8 cellular contexts compared by ENCODE assay signal in genomic region chr11:46367244-46367915, GRCh38. TPM values are rescaled to one million over a fixed set of nuclear protein-coding genes. Genes with fewer than 3 reads are reported as not detected.
DNase-seq lines count a peak whose midpoint lies in the region; ATAC-seq and TF ChIP-seq lines count a peak whose summit lies in the region.

No MANE protein-coding gene starts in this region.

- peak; percentile 41 for ATAC-seq in GM18873 (IDR thresholded peaks at IDR 0.05; ENCODE audit: low FRiP score, unreplicated experiment)

- TF ChIP-seq CTCF in AG09309 (IDR thresholded peaks at IDR 0.05; ENCODE audit: control insufficient read depth, insufficient read depth, low read depth, low read length, missing control alignments) (peak; percentile 88), cardiac fibroblast (IDR thresholded peaks at IDR 0.05; ENCODE audit: low read depth, low read length) (peak; percentile 91)

- no peak for DNase-seq in AG09309 (ENCODE audit: low read depth)
- peak; percentile 50 for DNase-seq in Jurkat, Clone E6-1 (ENCODE audit: low read depth, low spot score)
- DNase-seq in activated CD4-positive, alpha-beta T cell treated with anti-CD3 and anti-CD28 coated beads for 1 hour = peak; percentile 65
- peak; percentile 61 to 65 for DNase-seq in cardiac fibroblast (ENCODE audit: low read depth in 2 of 2)
- DNase-seq in lung microvascular endothelial cell (ENCODE audit: low read depth in 2 of 2) = peak; percentile 62 to 74
- peak; percentile 64 to 72 for DNase-seq in stimulated activated CD8-positive, alpha-beta memory T cell treated with anti-CD3 and anti-CD28 coated beads, Interleukin-7, amount 100 ng/mL, for 1 hour (ENCODE audit: low read depth in 2 of 2)
- DNase-seq in 8988T = no peak

- H3K4me3 ChIP-seq in AG09309 (ENCODE audit: control insufficient read depth, low read depth, low read length) = no peak overlapping the region
- no peak overlapping the region for H3K4me3 ChIP-seq in Jurkat, Clone E6-1 (ENCODE audit: low read length)
- H3K4me3 ChIP-seq in cardiac fibroblast (replicated peaks in 1 of 2; ENCODE audit: low read depth in 2 of 2, low read length in 2 of 2) = no peak overlapping the region

RNA-seq across cellular contexts. Expression of gene MDK, which starts 14.1 kb away (rescaled TPM):
- 23.2 TPM for polyA plus RNA-seq in Jurkat, Clone E6-1 (2012; ENCODE audit: insufficient read depth, insufficient read length)
- total RNA-seq in lung microvascular endothelial cell = 23.8 and 45.1 TPM in 2 replicates

RNA-seq across cellular contexts. Expression of gene DGKZ, which starts 20.1 kb away (rescaled TPM):
- 134 TPM for polyA plus RNA-seq in Jurkat, Clone E6-1 (2012; ENCODE audit: insufficient read depth, insufficient read length)
- total RNA-seq in lung microvascular endothelial cell = 44.7 and 46.2 TPM in 2 replicates

RNA-seq across cellular contexts. Expression of gene CHRM4, which starts 24.2 kb away (rescaled TPM):
- polyA plus RNA-seq in Jurkat, Clone E6-1 (2012; ENCODE audit: insufficient read depth, insufficient read length) = not detected
- under 0.01 TPM in 1 of 2 replicates, not detected in the other for total RNA-seq in lung microvascular endothelial cell

Comparison
In these comparisons a context has a peak if more than half of its experiments do, and no peak if none do; other contexts are left out.
1. DNase-seq: peak in Jurkat, Clone E6-1 (single experiment), activated CD4-positive, alpha-beta T cell treated with anti-CD3 and anti-CD28 coated beads for 1 hour (single experiment), cardiac fibroblast (2 of 2), lung microvascular endothelial cell (2 of 2) and stimulated activated CD8-positive, alpha-beta memory T cell treated with anti-CD3 and anti-CD28 coated beads, Interleukin-7, amount 100 ng/mL, for 1 hour (2 of 2); none in AG09309 (single experiment) and 8988T (single experiment).